In genomic region chr3:167733961-167734497, GRCh38 we compare ENCODE assay signal across 8 cellular contexts. TPM values are rescaled to one million over a fixed set of nuclear protein-coding genes. Genes with fewer than 3 reads are reported as not detected.
DNase-seq lines count a peak whose midpoint lies in the region; ATAC-seq and TF ChIP-seq lines count a peak whose summit lies in the region.

No MANE protein-coding gene starts in this region.

- no peak for TF ChIP-seq POLR2A in heart left ventricle (IDR thresholded peaks at IDR 0.05)

- 1 to 2% (median 1%) methylated on average over 12 of the region's 12 CpGs for WGBS in heart left ventricle, 4 donors
- under 1% methylated on average over 12 of the region's 12 CpGs for WGBS in urinary bladder

- ATAC-seq in heart left ventricle (no peak), left cardiac atrium (no peak), HG03108 (IDR thresholded peaks at IDR 0.05; ENCODE audit: unreplicated experiment) (no peak)

- no peak for DNase-seq in heart left ventricle
- DNase-seq in left cardiac atrium = no peak
- DNase-seq in activated CD4-positive, alpha-beta memory T cell treated with anti-CD3 and anti-CD28 coated beads, Interleukin-2, amount 10 ng/mL, durations not matched to agents 7 days and 5 days = peak; percentile 19
- DNase-seq in kidney glomerular epithelial cell (lab: John Stamatoyannopoulos, UW) = peak; percentile 32
- DNase-seq in middle frontal gyrus (ENCODE audit: extremely low spot score, low spot score) = no peak
- no peak for DNase-seq in activated T-cell treated with anti-CD3 and anti-CD28 coated beads, Interleukin-2, amount 50 U/mL, for 24 hours

- H3K27me3 ChIP-seq in heart left ventricle = no peaks in the 10 kb centered on the region

- H3K9me3 ChIP-seq in heart left ventricle = no peaks in the 10 kb centered on the region

- no peaks in the 10 kb centered on the region for H3K9me3 Mint-ChIP-seq in activated CD4-positive, alpha-beta memory T cell treated with anti-CD3 and anti-CD28 coated beads, Interleukin-2, amount 10 ng/mL, durations not matched to agents 7 days and 5 days
- H3K9me3 Mint-ChIP-seq in activated T-cell treated with anti-CD3 and anti-CD28 coated beads, Interleukin-2, amount 50 U/mL, for 24 hours = no peaks in the 10 kb centered on the region

- intact Hi-C loops in heart left ventricle (cut with DNase I) = loop anchor here in 8 of 10 donors (2.0 to 10.0 kb wide), 8 partner anchors 79 to 361 kb away; partner anchors contain the start of gene GOLIM4 (in 1 of the 8)
- intact Hi-C loops in left cardiac atrium (cut with DNase I) = loop anchor here in 1 of 2 donors (10.0 kb wide), 1 partner anchor 151 kb away; no protein-coding TSS in a partner anchor

- H3K27me3 Mint-ChIP-seq in activated CD4-positive, alpha-beta memory T cell treated with anti-CD3 and anti-CD28 coated beads, Interleukin-2, amount 10 ng/mL, durations not matched to agents 7 days and 5 days = no peaks in the 10 kb centered on the region
- no peaks in the 10 kb centered on the region for H3K27me3 Mint-ChIP-seq in activated T-cell treated with anti-CD3 and anti-CD28 coated beads, Interleukin-2, amount 50 U/mL, for 24 hours

- CTCF ChIA-PET in activated CD4-positive, alpha-beta memory T cell treated with anti-CD3 and anti-CD28 coated beads, Interleukin-2, amount 10 ng/mL, durations not matched to agents 7 days and 5 days (lab: Charles Lee) = no interaction called here

- H3K4me1 ChIP-seq in heart left ventricle (peaks cover 4 to 62% (median 40%) of the 10 kb centered on the region in 12 donors), urinary bladder (ENCODE audit: insufficient read depth) (peaks cover 7% of the 10 kb centered on the region)

- no peak overlapping the region for H3K27ac Mint-ChIP-seq in activated CD4-positive, alpha-beta memory T cell treated with anti-CD3 and anti-CD28 coated beads, Interleukin-2, amount 10 ng/mL, durations not matched to agents 7 days and 5 days
- H3K27ac Mint-ChIP-seq in activated T-cell treated with anti-CD3 and anti-CD28 coated beads, Interleukin-2, amount 50 U/mL, for 24 hours = no peak overlapping the region

- POLR2A ChIA-PET in activated CD4-positive, alpha-beta memory T cell treated with anti-CD3 and anti-CD28 coated beads, Interleukin-2, amount 10 ng/mL, durations not matched to agents 7 days and 5 days (lab: Charles Lee) = interaction anchor here (1.8 to 2.3 kb wide), 3 partner anchors 40 to 354 kb away, joined by 3 to 14 read pairs (median 7); partner anchors contain the start of gene ZBBX

- no peak for TF ChIP-seq CTCF in heart left ventricle (IDR thresholded peaks at IDR 0.05)

- no peak overlapping the region for H3K4me3 Mint-ChIP-seq in activated CD4-positive, alpha-beta memory T cell treated with anti-CD3 and anti-CD28 coated beads, Interleukin-2, amount 10 ng/mL, durations not matched to agents 7 days and 5 days
- no peak overlapping the region for H3K4me3 Mint-ChIP-seq in activated T-cell treated with anti-CD3 and anti-CD28 coated beads, Interleukin-2, amount 50 U/mL, for 24 hours

- no peaks in the 10 kb centered on the region for H3K36me3 ChIP-seq in heart left ventricle
- H3K36me3 ChIP-seq in urinary bladder (ENCODE audit: insufficient read depth) = no peaks in the 10 kb centered on the region

- H3K4me1 Mint-ChIP-seq in activated CD4-positive, alpha-beta memory T cell treated with anti-CD3 and anti-CD28 coated beads, Interleukin-2, amount 10 ng/mL, durations not matched to agents 7 days and 5 days = peaks cover 28% of the 10 kb centered on the region
- H3K4me1 Mint-ChIP-seq in activated T-cell treated with anti-CD3 and anti-CD28 coated beads, Interleukin-2, amount 50 U/mL, for 24 hours (ENCODE audit: low read depth) = peaks cover 49% of the 10 kb centered on the region

- peak overlapping the region; percentile 81 to 95 (median 93) for H3K27ac ChIP-seq in heart left ventricle
- peak overlapping the region; percentile 83 for H3K27ac ChIP-seq in urinary bladder (ENCODE audit: low read depth)

- H3K4me3 ChIP-seq in heart left ventricle (peak overlapping the region; percentile 72 to 94 (median 84)), urinary bladder (ENCODE audit: low read depth, low read length) (peak overlapping the region; percentile 78)

- H3K36me3 Mint-ChIP-seq in activated CD4-positive, alpha-beta memory T cell treated with anti-CD3 and anti-CD28 coated beads, Interleukin-2, amount 10 ng/mL, durations not matched to agents 7 days and 5 days (ENCODE audit: low read depth) = peaks cover 16% of the 10 kb centered on the region
- H3K36me3 Mint-ChIP-seq in activated T-cell treated with anti-CD3 and anti-CD28 coated beads, Interleukin-2, amount 50 U/mL, for 24 hours (ENCODE audit: low read depth) = peaks cover 15% of the 10 kb centered on the region

RNA-seq across cellular contexts. Expression of gene PDCD10, which starts 0.7 kb away (rescaled TPM):
- total RNA-seq in heart left ventricle = 10 to 100 TPM; 32.1 to 53.9 (median 41.1) TPM
- 10 to 100 TPM; 12.6 to 72.4 TPM for polyA plus RNA-seq in heart left ventricle
- total RNA-seq in left cardiac atrium = 10 to 100 TPM; 27.5 to 39.0 TPM
- 10 to 100 TPM; 68.3 to 71.9 TPM for total RNA-seq in activated CD4-positive, alpha-beta memory T cell treated with anti-CD3 and anti-CD28 coated beads, Interleukin-2, amount 10 ng/mL, durations not matched to agents 7 days and 5 days
- total RNA-seq in urinary bladder = 88.7 TPM
- 48.9 TPM for polyA plus RNA-seq in urinary bladder

RNA-seq across cellular contexts. Expression of gene SERPINI1, which starts 1.5 kb away (rescaled TPM):
- total RNA-seq in heart left ventricle = 10 to 100 TPM in 5 of 9 donors, 1 to 10 TPM in 4; 5.6 to 18.5 (median 10.9) TPM
- 10 to 100 TPM in 1 of 2 donors, 1 to 10 TPM in 1; 7.9 to 10.7 TPM for polyA plus RNA-seq in heart left ventricle
- 1 to 10 TPM; 4.1 to 4.2 TPM for total RNA-seq in left cardiac atrium
- total RNA-seq in activated CD4-positive, alpha-beta memory T cell treated with anti-CD3 and anti-CD28 coated beads, Interleukin-2, amount 10 ng/mL, durations not matched to agents 7 days and 5 days = 1 to 10 TPM; 2.9 to 3.1 TPM
- 10.0 TPM for total RNA-seq in urinary bladder
- polyA plus RNA-seq in urinary bladder = 8.9 TPM

Comparison
In these comparisons a context has a peak if more than half of its experiments do, and no peak if none do; other contexts are left out.
1. DNase-seq: peak in activated CD4-positive, alpha-beta memory T cell treated with anti-CD3 and anti-CD28 coated beads, Interleukin-2, amount 10 ng/mL, durations not matched to agents 7 days and 5 days (single experiment) and kidney glomerular epithelial cell (single experiment); none in heart left ventricle (0 of 5), left cardiac atrium (single experiment), middle frontal gyrus (single experiment) and activated T-cell treated with anti-CD3 and anti-CD28 coated beads, Interleukin-2, amount 50 U/mL, for 24 hours (single experiment).